ENCODE assay signal across 1 cellular context in the genomic region with DNA sequence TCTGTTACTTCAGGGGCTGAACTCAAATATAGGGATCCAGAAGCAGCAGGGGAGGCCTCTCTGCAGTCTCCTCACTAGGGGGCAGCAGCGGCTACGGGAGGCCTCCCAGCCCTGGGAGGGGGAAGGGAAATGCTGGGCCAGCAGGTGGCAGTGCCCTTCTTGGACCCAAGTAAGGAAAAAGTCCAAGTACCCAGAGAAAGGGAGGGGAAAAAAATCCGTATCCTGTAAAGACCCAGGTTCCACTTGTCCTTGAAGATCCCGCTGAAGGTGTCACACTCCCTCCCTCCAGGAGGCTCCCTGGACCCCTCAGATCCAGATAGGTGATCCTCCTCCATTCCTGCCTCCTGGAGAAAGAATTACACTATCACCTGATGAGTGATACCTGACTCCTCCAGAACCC.
TF ChIP-seq lines count a peak whose summit lies in the region.

No MANE protein-coding gene starts in this region.

TF ChIP-seq in H1, 55 proteins besides CTCF, POLR2A, EP300 and RAD21 (continued from another document):
- TF ChIP-seq HDAC2 (IDR thresholded peaks at IDR 0.05; ENCODE audit: borderline replicate concordance in 1 of 2, low read depth in 2 of 2, low read length in 2 of 2) = peak in 1 of 2 experiments; percentile 77; a peak in 1 of 4 replicates
- no peak for TF ChIP-seq EZH2 (IDR thresholded peaks at IDR 0.05; ENCODE audit: low read depth, low read length, severe bottlenecking)
